9 cellular contexts compared by ENCODE assay signal in the genomic region with DNA sequence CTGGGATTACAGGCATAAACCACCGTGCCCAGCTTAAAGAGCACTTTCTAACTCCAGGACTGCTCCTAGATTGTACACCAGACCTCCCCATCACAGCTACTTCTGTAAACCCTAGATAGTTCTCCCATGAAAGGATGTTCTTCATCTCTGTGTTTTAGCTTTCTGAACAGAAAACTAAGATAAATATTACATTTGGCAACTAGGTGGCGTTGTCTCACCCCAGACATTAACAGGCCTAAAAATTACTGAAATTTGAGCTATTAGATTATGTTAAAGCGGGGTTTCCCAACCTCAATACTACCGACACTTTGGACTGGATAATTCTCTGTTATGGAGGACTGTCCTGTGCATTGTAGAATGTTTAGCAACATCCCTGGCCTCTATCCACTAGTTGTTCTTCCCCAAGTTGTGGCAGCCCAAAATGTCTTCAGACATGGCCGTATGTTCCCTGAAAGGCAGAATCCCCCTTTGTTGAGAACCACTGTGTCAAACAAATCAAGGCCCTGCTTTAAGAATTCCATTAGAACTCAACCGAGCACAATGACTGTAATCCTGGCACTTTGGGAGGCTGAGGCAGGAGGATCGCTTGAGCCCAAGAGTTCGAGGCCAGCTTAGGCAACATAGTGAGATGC. TPM values are rescaled to one million over a fixed set of nuclear protein-coding genes. Genes with fewer than 3 reads are reported as not detected.
DNase-seq lines count a peak whose midpoint lies in the region; ATAC-seq and TF ChIP-seq lines count a peak whose summit lies in the region.
"Had no signal": no experiment of that assay in that cellular context is flagged by ENCODE, and none has a peak within 500 bp of the region (broad histone marks: within the 10 kb centered on the region; RNA-seq: fewer than 3 reads in every experiment).

No MANE protein-coding gene starts in this region.

- H3K9me3 ChIP-seq in fibroblast of lung (ENCODE audit: control insufficient read depth, insufficient read depth, low read depth, low read length): no peaks in the 10 kb centered on the region

- no peaks in the 10 kb centered on the region for H3K27me3 ChIP-seq in fibroblast of lung (ENCODE audit: control insufficient read depth, insufficient read depth, low read length)

- no peak overlapping the region for H3K9ac ChIP-seq in fibroblast of lung (ENCODE audit: insufficient read depth, low read length)

- H3K36me3 ChIP-seq in fibroblast of lung (ENCODE audit: control insufficient read depth, insufficient read depth, low read length): no peaks in the 10 kb centered on the region

- DNase-seq in AG09319 (ENCODE audit: extremely low read depth, low read depth): no peak
- DNase-seq in OCI-M1 (lab: John Stamatoyannopoulos, UW): peak; percentile 77
- peak; percentile 20 to 69 for DNase-seq in fibroblast of lung (ENCODE audit: low read depth in 2 of 2)
- no peak for DNase-seq in retinal pigment epithelial cell (ENCODE audit: low read depth)
- no peak for DNase-seq in NCI-H1930 (lab: John Stamatoyannopoulos, UW)
- DNase-seq in left ventricle myocardium superior: no peak

- TF ChIP-seq CTCF in AG09319 (IDR thresholded peaks at IDR 0.05; ENCODE audit: low read depth, low read length): peak; percentile 52
- peak; percentile 41; the same call in 1 of the 2 replicates for TF ChIP-seq CTCF in GM12874 (IDR thresholded peaks at IDR 0.05; ENCODE audit: insufficient read depth, low read depth, low read length)
- TF ChIP-seq CTCF in fibroblast of lung (conservative IDR thresholded peaks at IDR 0.05 in 1 of 2, IDR thresholded peaks at IDR 0.05 in 1 of 2; ENCODE audit: low read depth in 1 of 2, low read length in 2 of 2): peak; percentile 45 to 59
- TF ChIP-seq CTCF in retinal pigment epithelial cell (conservative IDR thresholded peaks at IDR 0.05; ENCODE audit: low read depth, low read length): peak; percentile 62

- no peak overlapping the region for H3K27ac ChIP-seq in fibroblast of lung (ENCODE audit: insufficient read depth, low read length)

- no peaks in the 10 kb centered on the region for H3K4me1 ChIP-seq in fibroblast of lung (ENCODE audit: control insufficient read depth, extremely low read depth, insufficient read depth, low read length)

- H2AFZ ChIP-seq in fibroblast of lung (ENCODE audit: low read length): peak overlapping the region; percentile 61

- H3K4me3 ChIP-seq in fibroblast of lung (replicated peaks in 1 of 4; ENCODE audit: control extremely low read depth in 1 of 4, insufficient read depth in 1 of 4, low read depth in 3 of 4, low read length in 4 of 4) (no peak overlapping the region), retinal pigment epithelial cell (ENCODE audit: low read length) (no peak overlapping the region)

- no peaks in the 10 kb centered on the region for H3K79me2 ChIP-seq in fibroblast of lung (ENCODE audit: control insufficient read depth, insufficient read depth, low read length)

- no peak overlapping the region for H3K4me2 ChIP-seq in fibroblast of lung (ENCODE audit: extremely low read depth, insufficient read depth, low read length)

- H4K20me1 ChIP-seq in fibroblast of lung (ENCODE audit: control insufficient read depth, extremely low read depth, insufficient read depth, low read length): no peaks in the 10 kb centered on the region

- intact Hi-C loops in left ventricle myocardium superior (cut with micrococcal nuclease): loop anchor here (10.0 kb wide), 1 partner anchor 92 kb away; no protein-coding TSS in a partner anchor

- ATAC-seq in HG03565 (IDR thresholded peaks at IDR 0.05; ENCODE audit: unreplicated experiment) (no peak), left ventricle myocardium superior (no peak)

RNA-seq across cellular contexts. Expression of gene ATOH7, which starts 19.1 kb away (rescaled TPM):
- total RNA-seq in fibroblast of lung: under 0.01 TPM in 1 of 2 replicates, not detected in the other
- 0.08 TPM in 1 of 2 replicates, not detected in the other for polyA plus RNA-seq in fibroblast of lung
- polyA plus RNA-seq in fibroblast of lung (2012): not detected in 2 replicates
- not detected in 2 replicates for polyA minus RNA-seq in fibroblast of lung (ENCODE audit: low replicate concordance)
- not detected for total RNA-seq in left ventricle myocardium superior
- total RNA-seq: urinary bladder had no signal

Comparison
In these comparisons a context has a peak if more than half of its experiments do, and no peak if none do; other contexts are left out.
1. DNase-seq: peak in OCI-M1 (single experiment) and fibroblast of lung (2 of 2); none in AG09319 (single experiment), retinal pigment epithelial cell (single experiment), NCI-H1930 (0 of 2) and left ventricle myocardium superior (single experiment).
2. Peak in every context shown above with its lines, with median percentiles within 50 percentile points of each other: CTCF ChIP-seq.